Comparison of ENCODE assay signal across 2 cellular contexts in the genomic region with DNA sequence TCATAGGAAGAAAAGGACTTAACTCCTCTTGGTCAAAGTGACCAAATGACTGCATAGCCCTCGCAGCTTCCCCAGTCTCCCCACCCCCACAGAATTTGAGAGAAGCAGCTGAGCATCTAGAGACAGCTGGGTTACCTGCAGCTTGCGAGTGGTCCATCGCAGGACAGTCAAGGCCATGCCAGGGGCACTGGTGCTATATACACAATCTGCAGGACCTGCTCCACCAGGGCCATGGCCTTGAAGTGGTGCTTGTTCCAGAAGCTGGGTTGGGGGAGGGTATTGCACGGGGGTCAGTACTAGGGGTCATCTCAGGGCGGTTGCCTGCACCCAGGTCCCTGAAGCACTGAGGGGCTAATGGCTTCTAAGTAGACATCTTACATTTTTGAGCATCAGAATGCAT.
A peak's percentile ranks its signal among the peaks of the same experiment; 100 is the strongest.
TF ChIP-seq lines count a peak whose summit lies in the region.

No MANE protein-coding gene starts in this region.

TF ChIP-seq in A549, 52 proteins besides CTCF, POLR2A, EP300 and RAD21:
- TF ChIP-seq, protein P1, sequence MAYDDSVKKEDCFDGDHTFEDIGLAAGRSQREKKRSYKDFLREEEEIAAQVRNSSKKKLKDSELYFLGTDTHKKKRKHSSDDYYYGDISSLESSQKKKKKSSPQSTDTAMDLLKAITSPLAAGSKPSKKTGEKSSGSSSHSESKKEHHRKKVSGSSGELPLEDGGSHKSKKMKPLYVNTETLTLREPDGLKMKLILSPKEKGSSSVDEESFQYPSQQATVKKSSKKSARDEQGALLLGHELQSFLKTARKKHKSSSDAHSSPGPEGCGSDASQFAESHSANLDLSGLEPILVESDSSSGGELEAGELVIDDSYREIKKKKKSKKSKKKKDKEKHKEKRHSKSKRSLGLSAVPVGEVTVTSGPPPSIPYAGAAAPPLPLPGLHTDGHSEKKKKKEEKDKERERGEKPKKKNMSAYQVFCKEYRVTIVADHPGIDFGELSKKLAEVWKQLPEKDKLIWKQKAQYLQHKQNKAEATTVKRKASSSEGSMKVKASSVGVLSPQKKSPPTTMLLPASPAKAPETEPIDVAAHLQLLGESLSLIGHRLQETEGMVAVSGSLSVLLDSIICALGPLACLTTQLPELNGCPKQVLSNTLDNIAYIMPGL (CRISPR knock-in tag; IDR thresholded peaks at IDR 0.05; ENCODE audit: borderline replicate concordance) = no peak
- TF ChIP-seq NPAS2 (CRISPR knock-in tag; IDR thresholded peaks at IDR 0.05; ENCODE audit: borderline replicate concordance) (no peak), SMC3 (IDR thresholded peaks at IDR 0.05) (no peak), CBX2 (IDR thresholded peaks at IDR 0.05; ENCODE audit: borderline replicate concordance, low read depth) (no peak), TFCP2L1 (CRISPR knock-in tag; IDR thresholded peaks at IDR 0.05) (no peak)

TF ChIP-seq in GM12878, 131 proteins besides CTCF, POLR2A, EP300 and RAD21:
- no peak for TF ChIP-seq FOS (IDR thresholded peaks at IDR 0.05; ENCODE audit: borderline replicate concordance, extremely low read depth, insufficient read length)
- TF ChIP-seq POLR2AphosphoS2 (IDR thresholded peaks at IDR 0.05; ENCODE audit: low read depth, low read length) = no peak
- TF ChIP-seq POLR2AphosphoS5 (IDR thresholded peaks at IDR 0.05; ENCODE audit: low read length) = 0 out of 2 replicates have a peak, but pooled peaks have one; percentile 26
- TF ChIP-seq BHLHE40 (IDR thresholded peaks at IDR 0.05; ENCODE audit: borderline replicate concordance in 1 of 2, low read depth in 2 of 2, low read length in 1 of 2) = no peak
